ENCODE assay signal across 30 cellular contexts in the genomic region with DNA sequence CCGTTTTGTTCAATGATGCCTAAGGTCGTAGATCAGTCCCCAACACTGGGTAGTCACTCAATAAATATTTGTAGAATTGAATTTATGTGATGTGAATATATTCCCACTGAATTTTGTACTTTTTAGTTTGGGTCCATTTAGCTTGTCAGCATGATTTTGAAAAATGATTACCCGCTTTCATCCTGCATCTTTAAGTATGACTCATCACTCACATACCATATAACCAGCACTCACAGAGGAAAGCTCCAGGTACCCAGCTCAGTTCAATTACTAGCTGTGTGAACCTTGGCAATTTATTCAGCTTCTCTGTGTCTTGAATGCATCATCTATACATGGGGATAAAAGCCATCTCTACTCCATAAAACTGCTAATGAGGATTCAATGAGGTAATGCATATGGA. TPM values are rescaled to one million over a fixed set of nuclear protein-coding genes. Genes with fewer than 3 reads are reported as not detected.
A peak's percentile ranks its signal among the peaks of the same experiment; 100 is the strongest.
DNase-seq lines count a peak whose midpoint lies in the region; TF ChIP-seq lines count a peak whose summit lies in the region.
"Had no signal": no experiment of that assay in that cellular context is flagged by ENCODE, and none has a peak within 500 bp of the region (broad histone marks: within the 10 kb centered on the region; RNA-seq: fewer than 3 reads in every experiment).

No MANE protein-coding gene starts in this region.

- no peak overlapping the region for H4K8ac ChIP-seq in trophoblast cell (ENCODE audit: low read depth, low read length)

- no peak overlapping the region for H2BK120ac ChIP-seq in trophoblast cell (ENCODE audit: insufficient read depth, low read length, poor library complexity)

- H3K4me3 ChIP-seq in breast epithelium: no peak overlapping the region
- no peak overlapping the region for H3K4me3 ChIP-seq in mammary epithelial cell (replicated peaks in 1 of 3; ENCODE audit: insufficient read depth in 1 of 3, low read depth in 2 of 3, low read length in 3 of 3)
- H3K4me3 ChIP-seq in trophoblast cell (ENCODE audit: low read depth, low read length): no peak overlapping the region
- H3K4me3 ChIP-seq: ascending aorta, HAP-1, lower lobe of right lung, pancreas, Peyer's patch, right atrium auricular region, tibial artery had no signal

- no peak overlapping the region for H3K4ac ChIP-seq in trophoblast cell (ENCODE audit: low read depth, low read length)

- no peaks in the 10 kb centered on the region for H3K27me3 ChIP-seq in breast epithelium
- H3K27me3 ChIP-seq in mammary epithelial cell (ENCODE audit: insufficient read depth, low read length): no peaks in the 10 kb centered on the region
- no peaks in the 10 kb centered on the region for H3K27me3 ChIP-seq in trophoblast cell (ENCODE audit: insufficient read depth, low read length)
- H3K27me3 ChIP-seq: ascending aorta, pancreas, Peyer's patch, right atrium auricular region, tibial artery had no signal

- H4K12ac ChIP-seq in trophoblast cell (ENCODE audit: low read depth, low read length): no peak overlapping the region

- H3K4me1 Mint-ChIP-seq in MCF 10A (ENCODE audit: insufficient read depth, unreplicated experiment): peaks cover 6% of the 10 kb centered on the region

- TF ChIP-seq CTCF in MCF 10A (IDR thresholded peaks at IDR 0.05; ENCODE audit: unreplicated experiment) (no peak), breast epithelium (IDR thresholded peaks at IDR 0.05) (no peak), mammary epithelial cell (conservative IDR thresholded peaks at IDR 0.05 in 1 of 2, IDR thresholded peaks at IDR 0.05 in 1 of 2; ENCODE audit: extremely low read depth in 1 of 2, insufficient read depth in 1 of 2, low read depth in 1 of 2, low read length in 2 of 2) (no peak)

- H3K36me3 Mint-ChIP-seq in MCF 10A (ENCODE audit: insufficient read depth, unreplicated experiment): no peaks in the 10 kb centered on the region
- H3K36me3 Mint-ChIP-seq: activated naive CD8-positive, alpha-beta T cell; CD4-positive, alpha-beta memory T cell had no signal

- dilution Hi-C loops in mammary epithelial cell (cut with HindIII; ENCODE audit: low sequenced_read_pairs): no loop called here

- peak; percentile 18 for DNase-seq in MCF 10A (ENCODE audit: unreplicated experiment)
- DNase-seq in breast epithelium (ENCODE audit: low spot score in 2 of 2): no peak
- peak; percentile 7 for DNase-seq in NCI-H69 (lab: John Stamatoyannopoulos, UW)
- DNase-seq in mammary epithelial cell: peak; percentile 17
- DNase-seq in trophoblast cell: peak; percentile 5 to 54
- DNase-seq in midbrain (lab: John Stamatoyannopoulos, UW): no peak
- no peak for DNase-seq in GF-D8 (lab: John Stamatoyannopoulos, UW)
- DNase-seq in COLO829 (ENCODE audit: low spot score): no peak
- DNase-seq: 8988T; activated CD4-positive, alpha-beta T cell treated with anti-CD3 and anti-CD28 coated beads for 1 hour; activated CD8-positive, alpha-beta T cell treated with anti-CD3 and anti-CD28 coated beads, Interleukin-2, amount 10 ng/mL, durations not matched to agents 7 days and 5 days; activated effector memory CD4-positive, alpha-beta T cell treated with Interleukin-2 at 50 U/mL for 16 hours; activated T-cell treated with anti-CD3 and anti-CD28 coated beads for 4 hours; AML-193; CD4-positive, alpha-beta memory T cell; glutamatergic neuron; Kasumi-1; kidney; lower lobe of right lung; NCI-H187; pancreas; Peyer's patch; stimulated activated CD4-positive, alpha-beta T cell treated with anti-CD3 and anti-CD28 coated beads, Interleukin-2, amount 100 ng/mL, for 24 hours; T-helper 17 cell; tibial artery had no signal

- 92% methylated on average over 3 of the region's 3 CpGs for WGBS in mammary epithelial cell (ENCODE audit: low coverage, missing lambda C conversion rate)
- no CpG with 5 or more reads among the region's 3 CpGs for WGBS in trophoblast cell (ENCODE audit: extremely low coverage, insufficient coverage, insufficient read length)

- H3K4me2 ChIP-seq in mammary epithelial cell (ENCODE audit: insufficient read depth, low read depth, low read length) (no peak overlapping the region), trophoblast cell (ENCODE audit: low read length) (no peak overlapping the region)

- H2BK5ac ChIP-seq in trophoblast cell (ENCODE audit: low read depth, low read length, poor library complexity): no peak overlapping the region

- H4K20me1 ChIP-seq in mammary epithelial cell (ENCODE audit: insufficient read depth, low read length): no peaks in the 10 kb centered on the region

- H3K23ac ChIP-seq in trophoblast cell (ENCODE audit: low read length): no peak overlapping the region

- H3K4me1 ChIP-seq in breast epithelium (no peaks in the 10 kb centered on the region), mammary epithelial cell (ENCODE audit: insufficient read depth, low read length) (peaks cover 3% of the 10 kb centered on the region), trophoblast cell (ENCODE audit: control insufficient read depth in 1 of 2, insufficient read depth in 2 of 2, low read length in 2 of 2) (peaks cover 0 to 4% of the 10 kb centered on the region in 2 experiments)
- H3K4me1 ChIP-seq: HAP-1, lower lobe of right lung, pancreas, Peyer's patch had no signal

- no peak overlapping the region for H3K4me3 Mint-ChIP-seq in MCF 10A (ENCODE audit: unreplicated experiment)
- H3K4me3 Mint-ChIP-seq: activated CD8-positive, alpha-beta T cell treated with anti-CD3 and anti-CD28 coated beads, Interleukin-2, amount 10 ng/mL, durations not matched to agents 7 days and 5 days; activated naive CD8-positive, alpha-beta T cell; CD4-positive, alpha-beta memory T cell; central memory CD8-positive, alpha-beta T cell; T-helper 17 cell had no signal

- no peak overlapping the region for H4K91ac ChIP-seq in trophoblast cell (ENCODE audit: low read depth, low read length)

- H3K9ac ChIP-seq in mammary epithelial cell (ENCODE audit: insufficient read depth, low read length) (no peak overlapping the region), trophoblast cell (ENCODE audit: low read length) (no peak overlapping the region)

- CTCF ChIA-PET in MCF 10A (lab: Yijun Ruan, JAX): interaction anchor here (0.7 to 3.5 kb wide), 7 partner anchors 15 to 1039 kb away, joined by 3 to 20 read pairs (median 4); partner anchors contain the start of genes GFM1 and LXN
- CTCF ChIA-PET in mammary epithelial cell (lab: Charles Lee; ENCODE audit: low non-redundant PET): no interaction called here

- POLR2A ChIA-PET in MCF 10A (lab: Yijun Ruan, JAX): no interaction called here

- H3K27me3 Mint-ChIP-seq in MCF 10A (ENCODE audit: insufficient read depth, unreplicated experiment): no peaks in the 10 kb centered on the region

- TF ChIP-seq POLR2A in breast epithelium (IDR thresholded peaks at IDR 0.05): no peak

- in situ Hi-C loops in mammary epithelial cell (cut with MboI; ENCODE audit: low sequenced_read_pairs in 2 of 2): no loop called here

- H2BK12ac ChIP-seq in trophoblast cell (ENCODE audit: low read length): no peak overlapping the region

- H3K36me3 ChIP-seq in breast epithelium (no peaks in the 10 kb centered on the region), mammary epithelial cell (ENCODE audit: insufficient read depth, low read length) (no peaks in the 10 kb centered on the region), trophoblast cell (ENCODE audit: control insufficient read depth in 1 of 2, insufficient read depth in 2 of 2, low read length in 2 of 2) (no peaks in the 10 kb centered on the region)
- H3K36me3 ChIP-seq: ascending aorta, HAP-1, lower lobe of right lung, pancreas, Peyer's patch, right atrium auricular region, tibial artery had no signal

- H3K9me3 ChIP-seq in breast epithelium: no peaks in the 10 kb centered on the region
- H3K9me3 ChIP-seq in mammary epithelial cell (replicated peaks; ENCODE audit: insufficient read depth, low read length): no peaks in the 10 kb centered on the region
- peaks cover 6% of the 10 kb centered on the region for H3K9me3 ChIP-seq in trophoblast cell (ENCODE audit: insufficient read depth, low read depth, low read length)
- H3K9me3 ChIP-seq: ascending aorta, HAP-1, lower lobe of right lung, pancreas, Peyer's patch, right atrium auricular region, tibial artery had no signal

- no peak overlapping the region for H3K14ac ChIP-seq in trophoblast cell (ENCODE audit: low read length)

- H2AK5ac ChIP-seq in trophoblast cell (ENCODE audit: low read length): no peak overlapping the region

- H3K79me1 ChIP-seq in trophoblast cell (ENCODE audit: low read length): peaks cover 4% of the 10 kb centered on the region

- H2AFZ ChIP-seq in mammary epithelial cell (ENCODE audit: low read depth, low read length) (no peak overlapping the region), trophoblast cell (ENCODE audit: insufficient read depth, low read length, poor library complexity) (no peak overlapping the region)

- H3K27ac Mint-ChIP-seq in MCF 10A (ENCODE audit: low read depth, unreplicated experiment): no peak overlapping the region
- H3K27ac Mint-ChIP-seq: activated CD8-positive, alpha-beta T cell treated with anti-CD3 and anti-CD28 coated beads, Interleukin-2, amount 10 ng/mL, durations not matched to agents 7 days and 5 days; activated naive CD8-positive, alpha-beta T cell had no signal

- no peaks in the 10 kb centered on the region for H3K9me3 Mint-ChIP-seq in MCF 10A (ENCODE audit: unreplicated experiment)

- no peaks in the 10 kb centered on the region for H3K79me2 ChIP-seq in mammary epithelial cell (ENCODE audit: insufficient read depth, low read length)
- H3K79me2 ChIP-seq in trophoblast cell (ENCODE audit: control insufficient read depth, insufficient read depth, low read length, poor library complexity): no peaks in the 10 kb centered on the region

- intact Hi-C loops in MCF 10A (cut with micrococcal nuclease): no loop called here
- intact Hi-C loops in breast epithelium (cut with DNase I; ENCODE audit: low total_unique reads): no loop called here
- intact Hi-C loops in mammary epithelial cell (cut with micrococcal nuclease): no loop called here

- no peak overlapping the region for H3K18ac ChIP-seq in trophoblast cell (ENCODE audit: low read length)

- no TSS peak for BruUV-seq in MCF 10A (replicated peaks; lab: Mats Ljungman, UMichigan)
- BruUV-seq in mammary epithelial cell (replicated peaks; lab: Mats Ljungman, UMichigan): no TSS peak

- H3K27ac ChIP-seq in breast epithelium (no peak overlapping the region), mammary epithelial cell (ENCODE audit: insufficient read depth, low read depth, low read length) (no peak overlapping the region), trophoblast cell (ENCODE audit: low read depth, low read length) (no peak overlapping the region)
- H3K27ac ChIP-seq: ascending aorta, lower lobe of right lung, pancreas, Peyer's patch, tibial artery had no signal

RNA-seq across cellular contexts. Expression of gene MLF1, which starts 2.2 kb away (rescaled TPM):
- 5.0 and 6.8 TPM in 2 replicates for total RNA-seq in MCF 10A (2022)
- 10 to 100 TPM in 1 of 3 donors, 1 to 10 TPM in 2; 8.8 to 10.2 (median 9.6) TPM for total RNA-seq in breast epithelium
- 10 to 100 TPM; 10.2 to 12.7 TPM for total RNA-seq in mammary epithelial cell
- polyA plus RNA-seq in mammary epithelial cell: 6.9 TPM
- polyA minus RNA-seq in mammary epithelial cell: 10.6 TPM
- 6.8 and 7.0 TPM in 2 replicates for polyA plus RNA-seq in trophoblast cell (2013)

Comparison
In these comparisons a context has a peak if more than half of its experiments do, and no peak if none do; other contexts are left out.
1. DNase-seq: peak in MCF 10A (single experiment), NCI-H69 (single experiment), mammary epithelial cell (single experiment) and trophoblast cell (2 of 2); none in breast epithelium (0 of 2), midbrain (single experiment), GF-D8 (single experiment) and COLO829 (single experiment).